ENCODE assay signal across 34 cellular contexts in genomic region chr6:146363838-146364607, GRCh38.
"Had no signal": no experiment of that assay in that cellular context is flagged by ENCODE, and none has a peak within 500 bp of the region (broad histone marks: within the 10 kb centered on the region; RNA-seq: fewer than 3 reads in every experiment).

No MANE protein-coding gene starts in this region.

- FAIRE-seq: astrocyte, bronchial epithelial cell, colon had no signal

- H3K36me3 Mint-ChIP-seq: activated CD4-positive, alpha-beta memory T cell treated with anti-CD3 and anti-CD28 coated beads for 36 hours; activated CD8-positive, alpha-beta memory T cell treated with anti-CD3 and anti-CD28 coated beads, Interleukin-2, amount 10 ng/mL, durations not matched to agents 7 days and 5 days; activated naive CD8-positive, alpha-beta T cell had no signal

- H3K27me3 Mint-ChIP-seq: activated CD4-positive, alpha-beta memory T cell treated with anti-CD3 and anti-CD28 coated beads for 36 hours; activated CD4-positive, alpha-beta T cell treated with anti-CD3 and anti-CD28 coated beads, Interleukin-2, amount 10 ng/mL, durations not matched to agents 24 days and 14 days; activated CD8-positive, alpha-beta memory T cell treated with anti-CD3 and anti-CD28 coated beads, Interleukin-2, amount 10 ng/mL, durations not matched to agents 7 days and 5 days; activated naive CD8-positive, alpha-beta T cell; central memory CD8-positive, alpha-beta T cell; effector memory CD8-positive, alpha-beta T cell; T-helper 17 cell had no signal

- H3K27me3 ChIP-seq: brain microvascular endothelial cell, esophagus squamous epithelium, gastroesophageal sphincter, heart right ventricle had no signal

- H3K27ac Mint-ChIP-seq: activated CD4-positive, alpha-beta memory T cell treated with anti-CD3 and anti-CD28 coated beads for 36 hours; activated CD4-positive, alpha-beta T cell treated with anti-CD3 and anti-CD28 coated beads for 36 hours; activated CD8-positive, alpha-beta memory T cell treated with anti-CD3 and anti-CD28 coated beads, Interleukin-2, amount 10 ng/mL, durations not matched to agents 7 days and 5 days; activated CD8-positive, alpha-beta T cell treated with anti-CD3 and anti-CD28 coated beads, Interleukin-2, amount 10 ng/mL, durations not matched to agents 7 days and 5 days; effector memory CD8-positive, alpha-beta T cell; T-helper 17 cell; T-helper 2 cell treated with Interferon-gamma antibody and Interleukin-4, amounts not matched to agents 5 μg/mL and 100 μg/mL, for 36 hours had no signal

- DNase-seq: activated CD4-positive, alpha-beta memory T cell treated with anti-CD3 and anti-CD28 coated beads for 36 hours; activated CD4-positive, alpha-beta T cell treated with anti-CD3 and anti-CD28 coated beads for 36 hours; activated CD4-positive, alpha-beta T cell treated with anti-CD3 and anti-CD28 coated beads, Interleukin-2, amount 10 ng/mL, durations not matched to agents 24 days and 14 days; activated CD4-positive, CD25-positive, alpha-beta regulatory T cell; activated CD4-positive, CD25-positive, alpha-beta regulatory T cell treated with anti-CD3 and anti-CD28 coated beads, Interleukin-2, amount 50 U/mL, for 72 hours; activated CD8-positive, alpha-beta memory T cell treated with anti-CD3 and anti-CD28 coated beads, Interleukin-2, amount 10 ng/mL, durations not matched to agents 7 days and 5 days; activated CD8-positive, alpha-beta memory T cell treated with anti-CD3 and anti-CD28 coated beads, Interleukin-2, amount 50 U/mL, for 4 hours; activated CD8-positive, alpha-beta T cell treated with anti-CD3 and anti-CD28 coated beads, Interleukin-2, amount 10 ng/mL, durations not matched to agents 7 days and 5 days; activated gamma-delta T cell treated with Interleukin-2 at 50 U/mL for 16 hours; activated naive CD4-positive, alpha-beta T cell treated with anti-CD3 and anti-CD28 coated beads, Interleukin-2, amount 50 U/mL, for 16 hours; activated naive CD4-positive, alpha-beta T cell treated with Interleukin-2 at 50 U/mL for 16 hours; activated T-cell treated with anti-CD3 and anti-CD28 coated beads, Interleukin-2, amount 50 U/mL, for 1 hour; activated T-cell treated with anti-CD3 and anti-CD28 coated beads, Interleukin-2, amount 50 U/mL, for 48 hours; amniotic stem cell; anterior cingulate cortex; brain microvascular endothelial cell; cortex of kidney; effector CD4-positive, alpha-beta T cell; effector memory CD8-positive, alpha-beta T cell; esophagus squamous epithelium; foreskin melanocyte; heart right ventricle; T-helper 1 cell; T-helper 17 cell; T1000 had no signal

- H3K9me3 Mint-ChIP-seq: activated CD4-positive, alpha-beta memory T cell treated with anti-CD3 and anti-CD28 coated beads for 36 hours; activated CD4-positive, alpha-beta T cell treated with anti-CD3 and anti-CD28 coated beads, Interleukin-2, amount 10 ng/mL, durations not matched to agents 24 days and 14 days; activated T-helper 1 cell treated with anti-CD3 and anti-CD28 coated beads, Interleukin-12 subunit alpha, Interleukin-12 subunit beta, Interleukin-2, Interleukin-4 antibody, amounts not matched to agents 30 ng/mL and 10 ng/mL and 1 ng/mL, durations not matched to agents 14 hours and 24 hours and 36 hours; central memory CD8-positive, alpha-beta T cell; T-helper 2 cell treated with Interferon-gamma antibody and Interleukin-4, amounts not matched to agents 5 μg/mL and 100 μg/mL, for 36 hours had no signal

- H3K4me1 Mint-ChIP-seq: activated CD8-positive, alpha-beta memory T cell treated with anti-CD3 and anti-CD28 coated beads, Interleukin-2, amount 10 ng/mL, durations not matched to agents 7 days and 5 days; central memory CD8-positive, alpha-beta T cell; T-helper 17 cell had no signal

- H3K27ac ChIP-seq: brain microvascular endothelial cell, epithelial cell of prostate, esophagus squamous epithelium, gastroesophageal sphincter, heart right ventricle had no signal

- H3K36me3 ChIP-seq: brain microvascular endothelial cell, esophagus squamous epithelium, gastroesophageal sphincter, heart right ventricle had no signal

- H3K4me1 ChIP-seq: esophagus squamous epithelium, gastroesophageal sphincter had no signal

- H3K9me3 ChIP-seq: esophagus squamous epithelium had no signal

- H3K4me3 Mint-ChIP-seq: activated CD4-positive, alpha-beta memory T cell treated with anti-CD3 and anti-CD28 coated beads for 36 hours; activated CD4-positive, alpha-beta T cell treated with anti-CD3 and anti-CD28 coated beads for 36 hours; activated CD4-positive, alpha-beta T cell treated with anti-CD3 and anti-CD28 coated beads, Interleukin-2, amount 10 ng/mL, durations not matched to agents 24 days and 14 days; activated CD8-positive, alpha-beta memory T cell treated with anti-CD3 and anti-CD28 coated beads, Interleukin-2, amount 10 ng/mL, durations not matched to agents 7 days and 5 days; activated CD8-positive, alpha-beta T cell treated with anti-CD3 and anti-CD28 coated beads, Interleukin-2, amount 10 ng/mL, durations not matched to agents 7 days and 5 days; activated naive CD8-positive, alpha-beta T cell; activated T-helper 1 cell treated with anti-CD3 and anti-CD28 coated beads, Interleukin-12 subunit alpha, Interleukin-12 subunit beta, Interleukin-2, Interleukin-4 antibody, amounts not matched to agents 30 ng/mL and 10 ng/mL and 1 ng/mL, durations not matched to agents 14 hours and 24 hours and 36 hours; central memory CD8-positive, alpha-beta T cell; effector memory CD8-positive, alpha-beta T cell; T-helper 17 cell; T-helper 2 cell treated with Interferon-gamma antibody and Interleukin-4, amounts not matched to agents 5 μg/mL and 100 μg/mL, for 36 hours had no signal

- H3K4me3 ChIP-seq: esophagus squamous epithelium, gastroesophageal sphincter, heart right ventricle had no signal
